Comparison of ENCODE assay signal across 9 cellular contexts in the genomic region with DNA sequence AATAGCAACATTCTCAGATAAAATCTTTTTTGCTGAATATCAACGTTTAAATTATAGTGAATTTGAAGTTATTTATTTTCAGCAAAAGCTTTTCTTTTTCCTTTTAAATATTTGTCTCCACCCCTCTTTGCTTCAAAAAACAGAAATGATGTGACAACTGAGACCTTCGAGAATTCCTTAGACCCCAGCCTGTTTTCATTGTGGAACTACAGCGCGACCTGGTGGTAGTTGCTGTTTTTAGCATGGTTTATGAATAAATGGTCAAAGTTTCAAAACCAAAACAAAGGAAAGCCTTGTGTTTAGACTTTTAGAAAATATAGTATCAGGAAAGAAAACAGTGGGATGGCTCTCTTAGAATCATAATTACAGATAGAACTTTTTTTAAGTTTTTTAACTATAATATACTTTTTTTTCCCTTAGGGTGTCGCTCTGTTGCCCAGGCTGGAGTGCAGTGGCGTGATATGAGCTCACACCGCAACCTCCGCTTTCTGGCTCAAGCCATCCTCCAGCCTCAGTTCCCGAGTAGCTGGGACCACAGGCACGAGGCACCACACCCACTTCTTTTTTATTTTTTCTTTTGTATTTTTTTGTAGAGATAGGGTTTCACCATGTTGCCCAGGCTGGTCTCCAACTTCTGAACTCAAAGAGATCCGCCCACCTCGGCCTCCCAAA. TPM values are rescaled to one million over a fixed set of nuclear protein-coding genes. Genes with fewer than 3 reads are reported as not detected.
DNase-seq lines count a peak whose midpoint lies in the region; ATAC-seq, FAIRE-seq and TF ChIP-seq lines count a peak whose summit lies in the region.
"Had no signal": no experiment of that assay in that cellular context is flagged by ENCODE, and none has a peak within 500 bp of the region (broad histone marks: within the 10 kb centered on the region; RNA-seq: fewer than 3 reads in every experiment).

No MANE protein-coding gene starts in this region.

- H3K4me2 ChIP-seq in fibroblast of lung (ENCODE audit: extremely low read depth, insufficient read depth, low read length), result no peak overlapping the region
- H3K4me2 ChIP-seq in neural progenitor cell, result no peak overlapping the region

- no peak overlapping the region for H3K4me3 ChIP-seq in GM06990 (replicated peaks; ENCODE audit: low read depth, low read length)
- no peak overlapping the region for H3K4me3 ChIP-seq in fibroblast of lung (replicated peaks in 1 of 4; ENCODE audit: control extremely low read depth in 1 of 4, insufficient read depth in 1 of 4, low read depth in 3 of 4, low read length in 4 of 4)
- no peak overlapping the region for H3K4me3 ChIP-seq in neural progenitor cell

- no peak overlapping the region for H3K9ac ChIP-seq in fibroblast of lung (ENCODE audit: insufficient read depth, low read length)
- H3K9ac ChIP-seq in neural progenitor cell, result no peak overlapping the region

- no peaks in the 10 kb centered on the region for H3K36me3 Mint-ChIP-seq in neural progenitor cell

- H4K20me1 ChIP-seq in fibroblast of lung (ENCODE audit: control insufficient read depth, extremely low read depth, insufficient read depth, low read length) (no peaks in the 10 kb centered on the region), neural progenitor cell (ENCODE audit: low read depth) (no peaks in the 10 kb centered on the region)

- peak; percentile 76 for TF ChIP-seq CTCF in GM06990 (IDR thresholded peaks at IDR 0.05; ENCODE audit: insufficient read depth, low read length, poor library complexity, severe bottlenecking)
- TF ChIP-seq CTCF in fibroblast of lung (conservative IDR thresholded peaks at IDR 0.05 in 1 of 2, IDR thresholded peaks at IDR 0.05 in 1 of 2; ENCODE audit: low read depth in 1 of 2, low read length in 2 of 2), result peak; percentile 72 to 78
- peak; percentile 97 for TF ChIP-seq CTCF in neural progenitor cell (IDR thresholded peaks at IDR 0.05)

- H3K4me1 ChIP-seq in fibroblast of lung (ENCODE audit: control insufficient read depth, extremely low read depth, insufficient read depth, low read length) (no peaks in the 10 kb centered on the region), neural progenitor cell (peaks cover 16% of the 10 kb centered on the region)

- H3K36me3 ChIP-seq in GM06990 (ENCODE audit: control insufficient read depth, insufficient read depth, low read length) (no peaks in the 10 kb centered on the region), fibroblast of lung (ENCODE audit: control insufficient read depth, insufficient read depth, low read length) (no peaks in the 10 kb centered on the region), neural progenitor cell (no peaks in the 10 kb centered on the region)

- FAIRE-seq in urothelium cell line (lab: Jason Lieb, UNC), result no peak

- no peak for DNase-seq in GM06990 (ENCODE audit: extremely low read depth, insufficient read length)
- peak; percentile 15 for DNase-seq in NCI-H2227 treated with DMSO at 0.1 percent for 48 hours (lab: John Stamatoyannopoulos, UW)
- DNase-seq in activated CD8-positive, alpha-beta memory T cell treated with anti-CD3 and anti-CD28 coated beads for 48 hours (ENCODE audit: low read depth in 2 of 3, low spot score in 2 of 3), result peak; percentile 1 to 23 (median 15)
- DNase-seq in fibroblast of lung (ENCODE audit: low read depth in 2 of 2), result peak; percentile 52 to 87
- peak; percentile 76 for DNase-seq in neural progenitor cell (ENCODE audit: low spot score)
- DNase-seq in urothelium cell line (ENCODE audit: low spot score), result peak; percentile 44
- no peak for DNase-seq in GF-D8 (lab: John Stamatoyannopoulos, UW)

- peaks cover 17% of the 10 kb centered on the region for H3K4me1 Mint-ChIP-seq in neural progenitor cell

- H3K4me3 Mint-ChIP-seq in neural progenitor cell, result no peak overlapping the region
- H3K4me3 Mint-ChIP-seq: activated naive CD8-positive, alpha-beta T cell had no signal

- H3K27me3 ChIP-seq in GM06990 (replicated peaks; ENCODE audit: control insufficient read depth, insufficient read depth, low read length), result no peaks in the 10 kb centered on the region
- H3K27me3 ChIP-seq in fibroblast of lung (ENCODE audit: control insufficient read depth, insufficient read depth, low read length), result no peaks in the 10 kb centered on the region
- H3K27me3 ChIP-seq in neural progenitor cell, result no peaks in the 10 kb centered on the region

- no peak overlapping the region for H3K27ac ChIP-seq in fibroblast of lung (ENCODE audit: insufficient read depth, low read length)
- no peak overlapping the region for H3K27ac ChIP-seq in neural progenitor cell

- no peaks in the 10 kb centered on the region for H3K79me2 ChIP-seq in fibroblast of lung (ENCODE audit: control insufficient read depth, insufficient read depth, low read length)
- H3K79me2 ChIP-seq in neural progenitor cell (ENCODE audit: low read depth), result no peaks in the 10 kb centered on the region

- H3F3A ChIP-seq in neural progenitor cell (ENCODE audit: low read depth), result peaks cover 3% of the 10 kb centered on the region

- peaks cover 3% of the 10 kb centered on the region for H3K9me3 Mint-ChIP-seq in neural progenitor cell

- H3K9me3 ChIP-seq in fibroblast of lung (ENCODE audit: control insufficient read depth, insufficient read depth, low read depth, low read length), result no peaks in the 10 kb centered on the region
- no peaks in the 10 kb centered on the region for H3K9me3 ChIP-seq in neural progenitor cell (ENCODE audit: low read depth)

- no peak overlapping the region for H2AFZ ChIP-seq in fibroblast of lung (ENCODE audit: low read length)
- no peak overlapping the region for H2AFZ ChIP-seq in neural progenitor cell (replicated peaks)

- H3K27me3 Mint-ChIP-seq in neural progenitor cell (ENCODE audit: insufficient read depth, low read depth), result no peaks in the 10 kb centered on the region

- no peak overlapping the region for H3K27ac Mint-ChIP-seq in neural progenitor cell
- H3K27ac Mint-ChIP-seq: activated naive CD8-positive, alpha-beta T cell had no signal

- ATAC-seq in HG02642 (IDR thresholded peaks at IDR 0.05; ENCODE audit: poor library complexity, unreplicated experiment), result peak; percentile 66

RNA-seq across cellular contexts. Expression of a gene that starts 26.8 kb away (rescaled TPM):
- 32.6 and 34.3 TPM in 2 replicates for total RNA-seq in fibroblast of lung
- 23.7 and 30.6 TPM in 2 replicates for polyA plus RNA-seq in fibroblast of lung
- polyA plus RNA-seq in fibroblast of lung (2012), result 20.5 and 24.8 TPM in 2 replicates
- polyA minus RNA-seq in fibroblast of lung (ENCODE audit: low replicate concordance), result 13.6 and 21.0 TPM in 2 replicates
- 28.8 and 35.7 TPM in 2 replicates for total RNA-seq in neural progenitor cell (ENCODE audit: low replicate concordance)

Comparison
In these comparisons a context has a peak if more than half of its experiments do, and no peak if none do; other contexts are left out.
1. DNase-seq: peak in NCI-H2227 treated with DMSO at 0.1 percent for 48 hours (single experiment), activated CD8-positive, alpha-beta memory T cell treated with anti-CD3 and anti-CD28 coated beads for 48 hours (3 of 3), fibroblast of lung (2 of 2), neural progenitor cell (single experiment) and urothelium cell line (single experiment); none in GM06990 (single experiment) and GF-D8 (single experiment).
2. Peak in every context shown above with its lines, with median percentiles within 50 percentile points of each other: CTCF ChIP-seq.